Comparison of ENCODE assay signal across 27 cellular contexts in genomic region chr5:143931986-143932385, GRCh38.
"Had no signal": no experiment of that assay in that cellular context is flagged by ENCODE, and none has a peak within 500 bp of the region (broad histone marks: within the 10 kb centered on the region; RNA-seq: fewer than 3 reads in every experiment).

No MANE protein-coding gene starts in this region.

- H3K27ac Mint-ChIP-seq: activated CD4-positive, alpha-beta memory T cell treated with anti-CD3 and anti-CD28 coated beads, Interleukin-2, amount 10 ng/mL, durations not matched to agents 7 days and 5 days; activated CD4-positive, alpha-beta T cell treated with anti-CD3 and anti-CD28 coated beads, Interleukin-2, amount 10 ng/mL, durations not matched to agents 24 days and 14 days; activated T-cell treated with anti-CD3 and anti-CD28 coated beads, Interleukin-2, amount 50 U/mL, for 72 hours; mesothelial cell of epicardium; natural killer cell treated with Interleukin-12 subunit alpha and Interleukin-12 subunit beta and Interleukin-15 and Interleukin-18, amount 100 ng/mL, for 72 hours; stimulated activated effector memory CD8-positive, alpha-beta T cell treated with anti-CD3 and anti-CD28 coated beads, Interleukin-12 subunit alpha, Interleukin-12 subunit beta, amount 100 ng/mL, for 72 hours; T-cell; T-helper 2 cell treated with Interferon-gamma antibody and Interleukin-4, amounts not matched to agents 5 μg/mL and 100 μg/mL, for 36 hours had no signal

- H2AFZ ChIP-seq: parathyroid adenoma had no signal

- H3K36me3 Mint-ChIP-seq: stimulated activated effector memory CD8-positive, alpha-beta T cell treated with anti-CD3 and anti-CD28 coated beads, Interleukin-12 subunit alpha, Interleukin-12 subunit beta, amount 100 ng/mL, for 72 hours had no signal

- DNase-seq: activated CD4-positive, alpha-beta memory T cell treated with anti-CD3 and anti-CD28 coated beads, Interleukin-2, amount 10 ng/mL, durations not matched to agents 7 days and 5 days; activated CD4-positive, alpha-beta T cell treated with anti-CD3 and anti-CD28 coated beads, Interleukin-2, amount 10 ng/mL, durations not matched to agents 24 days and 14 days; activated effector memory CD4-positive, alpha-beta T cell treated with Interleukin-2 at 50 U/mL for 16 hours; activated naive CD4-positive, alpha-beta T cell treated with anti-CD3 and anti-CD28 coated beads, Interleukin-2, amount 50 U/mL, for 16 hours; activated T-cell treated with anti-CD3 and anti-CD28 coated beads, Interleukin-2, amount 50 U/mL, for 72 hours; aorta; effector memory CD4-positive, alpha-beta T cell; islet precursor cell; right lobe of liver; small intestine; stimulated activated CD4-positive, alpha-beta T cell treated with anti-CD3 and anti-CD28 coated beads, Interleukin-2, amount 100 ng/mL, for 24 hours; stomach; T-cell; transverse colon; uterus had no signal

- H3K27ac ChIP-seq: parathyroid adenoma, right lobe of liver, suprapubic skin, transverse colon, uterus, VCaP had no signal

- H3K27me3 ChIP-seq: heart left ventricle, right lobe of liver, stomach, suprapubic skin, transverse colon, uterus had no signal

- H3K4me3 Mint-ChIP-seq: activated CD4-positive, alpha-beta memory T cell treated with anti-CD3 and anti-CD28 coated beads, Interleukin-2, amount 10 ng/mL, durations not matched to agents 7 days and 5 days; activated CD4-positive, alpha-beta T cell treated with anti-CD3 and anti-CD28 coated beads, Interleukin-2, amount 10 ng/mL, durations not matched to agents 24 days and 14 days; activated T-cell treated with anti-CD3 and anti-CD28 coated beads, Interleukin-2, amount 50 U/mL, for 72 hours; central memory CD8-positive, alpha-beta T cell; mesothelial cell of epicardium; natural killer cell treated with Interleukin-12 subunit alpha and Interleukin-12 subunit beta and Interleukin-15 and Interleukin-18, amount 100 ng/mL, for 72 hours; stimulated activated effector memory CD8-positive, alpha-beta T cell treated with anti-CD3 and anti-CD28 coated beads, Interleukin-12 subunit alpha, Interleukin-12 subunit beta, amount 100 ng/mL, for 72 hours; T-cell; T-helper 2 cell treated with Interferon-gamma antibody and Interleukin-4, amounts not matched to agents 5 μg/mL and 100 μg/mL, for 36 hours had no signal

- H3K79me2 ChIP-seq: parathyroid adenoma had no signal

- H3K36me3 ChIP-seq: heart left ventricle, right lobe of liver, stomach, suprapubic skin, transverse colon, uterus had no signal

- H3K4me1 ChIP-seq: parathyroid adenoma, right lobe of liver, stomach, suprapubic skin, transverse colon, uterus had no signal

- H3K9ac ChIP-seq: parathyroid adenoma had no signal

- ATAC-seq: activated CD4-positive, CD25-positive, alpha-beta regulatory T cell treated with anti-CD3 and anti-CD28 coated beads, Interleukin-2, amount 50 U/mL, for 24 hours; activated T-cell treated with anti-CD3 and anti-CD28 coated beads, Interleukin-2, amount 50 U/mL, for 72 hours; esophagus mucosa; natural killer cell treated with Interleukin-12 subunit alpha and Interleukin-12 subunit beta and Interleukin-15 and Interleukin-18, amount 100 ng/mL, for 72 hours; right lobe of liver; stimulated activated effector memory CD8-positive, alpha-beta T cell treated with anti-CD3 and anti-CD28 coated beads, Interleukin-12 subunit alpha, Interleukin-12 subunit beta, amount 100 ng/mL, for 72 hours; T-cell had no signal

- H3K4me1 Mint-ChIP-seq: activated CD4-positive, alpha-beta memory T cell treated with anti-CD3 and anti-CD28 coated beads, Interleukin-2, amount 10 ng/mL, durations not matched to agents 7 days and 5 days; activated CD4-positive, alpha-beta T cell treated with anti-CD3 and anti-CD28 coated beads, Interleukin-2, amount 10 ng/mL, durations not matched to agents 24 days and 14 days; stimulated activated effector memory CD8-positive, alpha-beta T cell treated with anti-CD3 and anti-CD28 coated beads, Interleukin-12 subunit alpha, Interleukin-12 subunit beta, amount 100 ng/mL, for 72 hours; T-cell had no signal

- H3K4me3 ChIP-seq: heart left ventricle, lung, right lobe of liver, stomach, suprapubic skin, transverse colon, uterus had no signal

- H3K9me3 ChIP-seq: right lobe of liver, suprapubic skin, uterus had no signal
